ENCODE assay signal across 1 cellular context in the genomic region with DNA sequence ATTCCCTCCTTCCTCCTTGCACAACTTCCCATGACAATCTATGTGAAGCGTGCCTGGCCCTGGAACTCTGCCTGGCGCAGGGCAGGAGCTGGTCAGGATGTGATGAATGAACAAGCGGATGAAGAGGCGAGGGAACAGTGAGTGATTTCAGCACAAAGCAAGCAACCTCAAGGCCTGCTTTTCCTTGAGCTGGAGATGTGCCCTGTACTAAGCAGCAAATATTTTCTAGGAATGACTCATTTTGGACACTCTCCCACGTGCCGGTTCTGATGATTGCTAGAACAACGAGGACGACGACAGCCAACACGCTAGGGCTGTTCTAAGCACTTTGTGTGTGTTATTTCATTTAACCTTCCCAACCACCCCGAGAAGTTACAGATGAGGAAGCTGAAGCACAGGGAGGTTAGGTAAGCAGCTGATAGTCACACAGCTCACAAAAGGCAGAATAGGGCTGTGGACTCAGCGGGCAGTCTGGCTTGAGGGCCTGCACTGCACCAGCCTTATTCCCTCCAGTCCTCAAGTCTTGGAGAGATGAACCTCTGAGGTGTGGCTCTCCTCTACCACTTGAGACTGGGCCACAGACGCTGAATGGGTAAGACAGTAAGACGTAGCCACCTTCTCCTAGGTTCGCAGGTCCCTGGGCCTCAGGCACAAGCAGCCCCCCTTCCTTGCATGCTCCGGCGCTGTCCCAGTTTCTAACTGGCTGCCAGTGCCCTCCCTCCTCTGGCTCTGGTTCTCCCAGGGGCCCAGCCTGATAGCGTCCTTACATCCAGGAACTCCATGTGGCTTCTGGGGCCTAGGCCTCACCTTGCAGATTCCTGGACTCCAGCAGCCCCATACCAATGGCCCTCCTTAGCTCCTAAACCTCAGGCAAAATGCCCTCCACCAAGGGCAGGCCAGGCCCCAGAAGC.
TF ChIP-seq lines count a peak whose summit lies in the region.

No MANE protein-coding gene starts in this region.

TF ChIP-seq in WTC11, 78 proteins besides CTCF, POLR2A, EP300 and RAD21 (continued from another document):
- TF ChIP-seq ZNF532 (CRISPR knock-in tag; IDR thresholded peaks at IDR 0.05; ENCODE audit: borderline replicate concordance) = no peak
